Comparison of ENCODE assay signal across 1 cellular context in genomic region chr13:109655206-109655600, GRCh38.
A peak's percentile ranks its signal among the peaks of the same experiment; 100 is the strongest.
TF ChIP-seq lines count a peak whose summit lies in the region.

No MANE protein-coding gene starts in this region.

TF ChIP-seq in SK-N-SH, 30 proteins besides CTCF, POLR2A, EP300 and RAD21 (continued from another document):
- TF ChIP-seq REST (IDR thresholded peaks at IDR 0.05; ENCODE audit: low read depth, low read length): no peak
- TF ChIP-seq RFX5 (IDR thresholded peaks at IDR 0.05; ENCODE audit: low read length): 0 out of 2 replicates have a peak, but pooled peaks have one; percentile 38
- TF ChIP-seq CHD2 (IDR thresholded peaks at IDR 0.05; ENCODE audit: low read length, partially characterized antibody): peak; percentile 81
- no peak for TF ChIP-seq TEAD4 (IDR thresholded peaks at IDR 0.05; ENCODE audit: borderline replicate concordance, insufficient read depth)
- TF ChIP-seq NFIC (IDR thresholded peaks at IDR 0.05; ENCODE audit: borderline replicate concordance): no peak
- TF ChIP-seq, protein P1, sequence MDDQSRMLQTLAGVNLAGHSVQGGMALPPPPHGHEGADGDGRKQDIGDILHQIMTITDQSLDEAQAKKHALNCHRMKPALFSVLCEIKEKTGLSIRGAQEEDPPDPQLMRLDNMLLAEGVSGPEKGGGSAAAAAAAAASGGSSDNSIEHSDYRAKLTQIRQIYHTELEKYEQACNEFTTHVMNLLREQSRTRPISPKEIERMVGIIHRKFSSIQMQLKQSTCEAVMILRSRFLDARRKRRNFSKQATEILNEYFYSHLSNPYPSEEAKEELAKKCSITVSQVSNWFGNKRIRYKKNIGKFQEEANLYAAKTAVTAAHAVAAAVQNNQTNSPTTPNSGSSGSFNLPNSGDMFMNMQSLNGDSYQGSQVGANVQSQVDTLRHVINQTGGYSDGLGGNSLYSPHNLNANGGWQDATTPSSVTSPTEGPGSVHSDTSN (IDR thresholded peaks at IDR 0.05): 0 out of 2 replicates have a peak, but pooled peaks have one; percentile 17
- TF ChIP-seq TCF12 (IDR thresholded peaks at IDR 0.05): peak; percentile 45; the same call in 1 of the 2 replicates
- TF ChIP-seq ELF1 (IDR thresholded peaks at IDR 0.05): no peak
TF ChIP-seq in SK-N-SH: peak in this region for 9.
